1 cellular context compared by ENCODE assay signal in the genomic region with DNA sequence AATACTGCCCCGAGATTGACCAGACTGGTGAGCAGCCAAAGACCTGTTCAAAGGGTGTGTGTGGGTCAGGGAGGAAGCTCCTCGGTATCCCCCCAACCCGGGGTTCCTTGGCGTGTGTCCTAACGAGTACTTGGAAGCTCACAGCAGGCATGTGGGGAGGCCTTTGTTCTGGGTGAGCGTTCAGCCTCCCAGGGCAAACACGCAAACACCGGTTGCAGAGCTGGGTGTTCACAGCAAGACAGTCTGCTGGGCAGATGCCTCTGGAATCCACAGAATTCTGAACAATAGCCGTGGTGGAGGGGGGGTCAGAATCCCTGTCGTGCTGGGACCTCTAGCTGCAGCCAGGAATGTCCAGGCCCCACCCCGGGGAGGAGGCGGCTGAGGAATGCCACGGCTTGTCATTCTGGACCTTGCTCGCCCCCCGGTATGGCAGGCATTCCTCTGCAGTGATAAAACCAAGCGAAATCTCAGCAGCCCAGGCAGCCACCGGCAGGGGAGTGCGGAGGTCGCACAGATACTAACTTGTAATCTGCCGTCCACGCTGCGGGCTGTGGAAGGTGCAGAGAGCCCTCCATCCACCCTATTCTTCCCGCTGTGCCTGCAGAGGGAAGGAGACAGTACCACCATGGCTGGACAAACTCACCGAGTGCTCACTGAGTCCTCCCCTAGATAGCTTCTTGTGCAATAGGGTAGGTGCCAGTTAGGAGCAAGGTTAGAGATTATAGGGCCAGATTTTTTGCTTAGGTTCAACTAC.
TF ChIP-seq lines count a peak whose summit lies in the region.

No MANE protein-coding gene starts in this region.

TF ChIP-seq in SK-N-SH treated with all-trans-retinoic acid at 6 μM for 48 hours, 23 proteins besides CTCF, POLR2A, EP300 and RAD21 (continued from another document):
- peak; percentile 61 for TF ChIP-seq ZFP3 (CRISPR knock-in tag; IDR thresholded peaks at IDR 0.05)
